21 cellular contexts compared by ENCODE assay signal in the genomic region with DNA sequence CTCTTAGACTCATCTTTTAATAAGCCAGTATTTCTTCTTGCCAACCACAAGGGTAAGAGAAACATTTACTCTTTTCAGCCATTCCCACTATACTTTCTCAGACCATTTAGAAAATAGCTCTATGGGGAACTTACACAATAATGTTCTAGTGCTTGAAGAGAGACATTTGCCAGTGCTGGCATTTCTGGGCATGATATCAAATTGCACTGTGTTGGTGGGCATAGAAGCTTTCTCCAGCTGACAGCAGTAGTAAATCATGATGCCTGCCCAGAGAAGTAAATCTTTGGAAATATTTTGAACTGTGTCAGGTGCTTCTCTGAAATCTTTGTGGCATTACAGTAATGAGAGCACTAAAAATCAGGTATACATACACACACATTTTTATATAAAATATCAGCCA.
"Had no signal": no experiment of that assay in that cellular context is flagged by ENCODE, and none has a peak within 500 bp of the region (broad histone marks: within the 10 kb centered on the region; RNA-seq: fewer than 3 reads in every experiment).

No MANE protein-coding gene starts in this region.

- H3K27ac ChIP-seq: breast epithelium, VCaP had no signal

- H3K9me3 ChIP-seq: breast epithelium had no signal

- H3K36me3 ChIP-seq: breast epithelium had no signal

- DNase-seq: activated CD4-positive, alpha-beta memory T cell treated with anti-CD3 and anti-CD28 coated beads, Interleukin-2, amount 10 ng/mL, durations not matched to agents 7 days and 5 days; activated CD4-positive, alpha-beta T cell treated with anti-CD3 and anti-CD28 coated beads, Interleukin-2, amount 10 ng/mL, durations not matched to agents 7 days and 5 days; activated CD4-positive, CD25-positive, alpha-beta regulatory T cell; activated CD8-positive, alpha-beta memory T cell treated with anti-CD3 and anti-CD28 coated beads, Interleukin-2, amount 50 U/mL, for 4 hours; activated naive CD4-positive, alpha-beta T cell treated with anti-CD3 and anti-CD28 coated beads, Interleukin-2, amount 50 U/mL, for 16 hours; activated naive CD8-positive, alpha-beta T cell treated with anti-CD3 and anti-CD28 coated beads, Interleukin-2, amount 10 ng/mL, durations not matched to agents 7 days and 5 days; activated T-cell treated with anti-CD3 and anti-CD28 coated beads, Interleukin-2, amount 50 U/mL, for 1 hour; aorta; caudate nucleus; Kasumi-1; KBM-7; NCI-H1105 treated with DMSO at 0.1 percent for 48 hours; NCI-H1436 treated with DMSO at 0.1 percent for 48 hours; NCI-H187 treated with DMSO at 0.1 percent for 48 hours; NCI-H2081 treated with DMSO at 0.1 percent for 48 hours; NCI-H510A treated with DMSO at 0.1 percent for 48 hours; NCI-H69; SIG-M5; T-helper 1 cell had no signal

- H3K4me1 ChIP-seq: breast epithelium had no signal

- H3K27me3 ChIP-seq: breast epithelium had no signal

- H3K4me3 ChIP-seq: breast epithelium had no signal
